ENCODE assay signal across 8 cellular contexts in genomic region chr5:130109152-130109551, GRCh38.
DNase-seq lines count a peak whose midpoint lies in the region; ATAC-seq and TF ChIP-seq lines count a peak whose summit lies in the region.

No MANE protein-coding gene starts in this region.

- no peaks in the 10 kb centered on the region for H3K79me1 ChIP-seq in IMR-90 (ENCODE audit: low read depth in 1 of 2, low read length in 2 of 2)

- H4K5ac ChIP-seq in IMR-90 (ENCODE audit: low read depth, low read length): no peak overlapping the region

- TF ChIP-seq RAD21 in IMR-90 (IDR thresholded peaks at IDR 0.05; ENCODE audit: low read length): peak; percentile 46

- H3K4me2 ChIP-seq in IMR-90 (ENCODE audit: low read depth, low read length): no peak overlapping the region

- H3K18ac ChIP-seq in IMR-90 (ENCODE audit: low read depth, low read length): no peak overlapping the region

- no peak overlapping the region for H3K56ac ChIP-seq in IMR-90 (ENCODE audit: extremely low read depth, insufficient read depth, low read length)

- no peak overlapping the region for H4K91ac ChIP-seq in IMR-90 (ENCODE audit: insufficient read depth, low read depth, low read length)

- no peak overlapping the region for H2BK20ac ChIP-seq in IMR-90 (ENCODE audit: low read depth, low read length)

- POLR2A ChIA-PET in IMR-90 (lab: Charles Lee; ENCODE audit: unreplicated experiment): no interaction called here

- H3K27me3 ChIP-seq in IMR-90 (ENCODE audit: control insufficient read depth, insufficient read depth, low read length) (no peaks in the 10 kb centered on the region), adipocyte (replicated peaks; ENCODE audit: control insufficient read depth, insufficient read depth, low read length) (no peaks in the 10 kb centered on the region)

- ATAC-seq in GM21390 (IDR thresholded peaks at IDR 0.05; ENCODE audit: unreplicated experiment): peak; percentile 48
- ATAC-seq in IMR-90 (ENCODE audit: low read depth): no peak; the same call in 1 of the 2 replicates
- peak; percentile 43 for ATAC-seq in left colon
- no peak for ATAC-seq in HG02840 (IDR thresholded peaks at IDR 0.05; ENCODE audit: low FRiP score, unreplicated experiment)
- no peak for ATAC-seq in esophagus mucosa

- no peak overlapping the region for H2BK5ac ChIP-seq in IMR-90 (ENCODE audit: low read depth, low read length, poor library complexity, severe bottlenecking)

- H2BK120ac ChIP-seq in IMR-90 (ENCODE audit: low read depth, low read length): no peak overlapping the region

- H3K36me3 ChIP-seq in IMR-90 (ENCODE audit: control insufficient read depth, insufficient read depth, low read length): no peaks in the 10 kb centered on the region
- H3K36me3 ChIP-seq in adipocyte (ENCODE audit: control insufficient read depth, insufficient read depth, low read length, severe bottlenecking): no peaks in the 10 kb centered on the region

- H4K8ac ChIP-seq in IMR-90 (ENCODE audit: low read depth in 2 of 2, low read length in 2 of 2): no peak overlapping the region

- no peak overlapping the region for H2BK15ac ChIP-seq in IMR-90 (ENCODE audit: low read depth, low read length)

- H3K9ac ChIP-seq in IMR-90 (ENCODE audit: low read depth, low read length) (no peak overlapping the region), adipocyte (ENCODE audit: low read length) (no peak overlapping the region)

- dilution Hi-C loops in IMR-90 (cut with HindIII; ENCODE audit: low sequenced_read_pairs, unreplicated experiment): no loop called here

- H3K4me1 ChIP-seq in IMR-90 (ENCODE audit: control insufficient read depth, insufficient read depth, low read length) (no peaks in the 10 kb centered on the region), adipocyte (ENCODE audit: control insufficient read depth, insufficient read depth, low read length) (peaks cover 12% of the 10 kb centered on the region)

- intact Hi-C loops in IMR-90 (cut with micrococcal nuclease): loop anchor here (5.0 kb wide), 1 partner anchor 1003 kb away; no protein-coding TSS in a partner anchor
- intact Hi-C loops in left colon (cut with DNase I, micrococcal nuclease): no loop called here

- no peak overlapping the region for H3K14ac ChIP-seq in IMR-90 (replicated peaks; ENCODE audit: low read depth, low read length)

- no peak overlapping the region for H3K4ac ChIP-seq in IMR-90 (ENCODE audit: low read depth, low read length)

- H3K27ac ChIP-seq in IMR-90 (ENCODE audit: insufficient read depth, low read length): no peak overlapping the region

- peak; percentile 46 for TF ChIP-seq CTCF in IMR-90 (conservative IDR thresholded peaks at IDR 0.05; ENCODE audit: low read depth, low read length)

- no peak overlapping the region for H2AK5ac ChIP-seq in IMR-90 (ENCODE audit: low read depth, low read length)

- no TSS peak for BruUV-seq in IMR-90 (replicated peaks; lab: Mats Ljungman, UMichigan)

- CTCF ChIA-PET in IMR-90 (lab: Yijun Ruan, JAX): interaction anchor here (0.6 to 1.3 kb wide), 2 partner anchors 12 to 56 kb away, joined by 3 to 5 read pairs; no protein-coding TSS in a partner anchor

- no peak for TF ChIP-seq POLR2A in IMR-90 (IDR thresholded peaks at IDR 0.05; ENCODE audit: low read depth, low read length)

- no peak overlapping the region for H2AFZ ChIP-seq in IMR-90 (replicated peaks; ENCODE audit: low read length, poor library complexity)

- no peak overlapping the region for H2AK9ac ChIP-seq in IMR-90 (replicated peaks; ENCODE audit: low read depth, low read length, poor library complexity)

- no peaks in the 10 kb centered on the region for H3K9me1 ChIP-seq in IMR-90 (ENCODE audit: insufficient read depth, low read length)

- in situ Hi-C loops in IMR-90 (cut with MboI; ENCODE audit: low sequenced_read_pairs): loop anchor here (25.0 kb wide), 2 partner anchors 1003 to 1303 kb away; no protein-coding TSS in a partner anchor

- H3K4me3 ChIP-seq in IMR-90 (ENCODE audit: insufficient read depth, low read depth, low read length) (no peak overlapping the region), adipocyte (ENCODE audit: low read length) (no peak overlapping the region)

- H3K9me3 ChIP-seq in IMR-90 (ENCODE audit: control insufficient read depth, insufficient read depth, low read length) (no peaks in the 10 kb centered on the region), adipocyte (ENCODE audit: control insufficient read depth, low read length) (no peaks in the 10 kb centered on the region)

- WGBS in IMR-90 (ENCODE audit: extremely low coverage in 2 of 2, insufficient read length in 1 of 2), 2 experiments: no CpG with 5 or more reads among the region's 1 CpG

- no peaks in the 10 kb centered on the region for H4K20me1 ChIP-seq in IMR-90 (ENCODE audit: insufficient read depth, low read length)

- peak; percentile 54 for DNase-seq in ELR (ENCODE audit: low read depth)
- DNase-seq in IMR-90: peak; percentile 18
- DNase-seq in adipocyte (ENCODE audit: low read depth): peak; percentile 80
- DNase-seq in left colon: no peak
- no peak for DNase-seq in cerebellum (ENCODE audit: low spot score)

- H3K23ac ChIP-seq in IMR-90 (ENCODE audit: low read depth, low read length): no peak overlapping the region

TF ChIP-seq in IMR-90, 13 proteins besides CTCF, POLR2A, EP300 and RAD21:
- TF ChIP-seq FOS (IDR thresholded peaks at IDR 0.05; ENCODE audit: low read depth, low read length) (no peak), SMC3 (IDR thresholded peaks at IDR 0.05; ENCODE audit: low read depth, low read length) (peak; percentile 24; the same call in 1 of the 2 replicates)
TF ChIP-seq in IMR-90: peak in this region for 1.

Comparison
In these comparisons a context has a peak if more than half of its experiments do, and no peak if none do; other contexts are left out.
1. DNase-seq: peak in ELR (single experiment), IMR-90 (single experiment) and adipocyte (single experiment); none in left colon (0 of 2) and cerebellum (single experiment).
2. ATAC-seq: peak in GM21390 (single experiment) and left colon (single experiment); none in IMR-90 (single experiment), HG02840 (single experiment) and esophagus mucosa (single experiment).